ENCODE assay signal across 8 cellular contexts in the genomic region with DNA sequence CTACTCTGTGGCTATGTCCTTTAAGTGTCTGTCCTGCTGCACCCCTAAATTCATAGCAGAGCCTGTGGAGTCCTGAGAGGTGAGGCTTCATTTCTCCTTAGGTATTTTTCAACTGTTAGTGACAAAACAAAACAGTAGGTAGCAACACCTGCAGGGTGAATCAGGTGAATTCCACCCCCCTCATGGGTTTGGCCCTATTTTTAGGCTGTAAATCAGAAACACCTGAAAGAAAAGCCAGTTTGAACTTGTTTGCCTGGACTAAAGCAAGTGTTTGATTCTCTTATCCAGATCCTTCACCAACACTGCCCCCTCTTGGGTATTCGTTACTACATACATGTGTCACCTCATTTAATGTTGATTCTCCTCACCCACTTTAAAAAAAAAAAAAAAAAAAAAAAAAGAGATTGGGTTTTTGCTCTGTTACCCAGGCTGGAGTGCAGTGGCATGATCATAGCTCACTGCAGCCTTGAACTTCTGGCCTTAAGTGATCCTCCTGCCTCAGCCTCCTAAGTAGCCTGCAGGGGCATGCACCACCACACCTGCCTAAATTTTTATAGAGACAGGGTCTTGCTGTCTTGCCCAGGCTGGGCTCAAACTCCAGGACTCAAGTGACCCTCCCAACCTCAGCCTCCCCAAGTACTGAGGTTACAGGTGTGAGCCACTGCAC. TPM values are rescaled to one million over a fixed set of nuclear protein-coding genes. Genes with fewer than 3 reads are reported as not detected.
DNase-seq lines count a peak whose midpoint lies in the region; ATAC-seq and TF ChIP-seq lines count a peak whose summit lies in the region.

No MANE protein-coding gene starts in this region.

- peak; percentile 55 for TF ChIP-seq CTCF in psoas muscle (IDR thresholded peaks at IDR 0.05)

- no peaks in the 10 kb centered on the region for H3K27me3 ChIP-seq in psoas muscle (ENCODE audit: insufficient read depth in 3 of 3, low read length in 2 of 3)

- peak; percentile 63 for DNase-seq in A172 (ENCODE audit: low spot score)
- peak; percentile 27 for DNase-seq in GDM1 (lab: John Stamatoyannopoulos, UW)
- peak; percentile 24 for DNase-seq in NCI-H510A (lab: John Stamatoyannopoulos, UW)
- DNase-seq in activated CD4-positive, alpha-beta T cell treated with anti-CD3 and anti-CD28 coated beads, Interleukin-2, amount 50 U/mL, for 1 hour: peak; percentile 23
- DNase-seq in fibroblast of peridontal ligament (ENCODE audit: extremely low read depth): peak; percentile 88
- DNase-seq in psoas muscle: no peak

- intact Hi-C loops in psoas muscle (cut with DNase I): no loop called here

- H3K4me3 ChIP-seq in psoas muscle: no peak overlapping the region

- no peaks in the 10 kb centered on the region for H3K4me1 ChIP-seq in psoas muscle

- WGBS in psoas muscle, 3 donors: 4 to 18% (median 6%) methylated on average over 1 of the region's 1 CpG

- H3K36me3 ChIP-seq in psoas muscle (ENCODE audit: insufficient read depth in 1 of 2, low read depth in 1 of 2): no peaks in the 10 kb centered on the region

- H3K27ac ChIP-seq in psoas muscle: peak overlapping the region; percentile 38

- ATAC-seq in HG03108 (IDR thresholded peaks at IDR 0.05; ENCODE audit: unreplicated experiment) (peak; percentile 56), psoas muscle (peak; percentile 84 to 98 (median 91)), GM19467 (IDR thresholded peaks at IDR 0.05; ENCODE audit: unreplicated experiment) (no peak)

- H3K9me3 ChIP-seq in psoas muscle: no peaks in the 10 kb centered on the region

RNA-seq across cellular contexts. Expression of a gene that starts 10.3 kb away (rescaled TPM):
- not detected in 2 replicates for total RNA-seq in A172 (2014; rRNA removed; shearing (Covaris generic))
- not detected for total RNA-seq in psoas muscle
- polyA plus RNA-seq in psoas muscle: not detected

RNA-seq across cellular contexts. Expression of a gene that starts 18.5 kb away (rescaled TPM):
- 9.5 and 11.9 TPM in 2 replicates for total RNA-seq in A172 (2014; rRNA removed; shearing (Covaris generic))
- 10 to 100 TPM in 2 of 4 donors, 1 to 10 TPM in 2; 7.4 to 15.1 (median 11.0) TPM for total RNA-seq in psoas muscle
- 10 to 100 TPM in 1 of 3 donors, 1 to 10 TPM in 2; 4.3 to 13.9 (median 7.9) TPM for polyA plus RNA-seq in psoas muscle

Comparison
In these comparisons a context has a peak if more than half of its experiments do, and no peak if none do; other contexts are left out.
1. DNase-seq: peak in A172 (single experiment), GDM1 (single experiment), NCI-H510A (single experiment), activated CD4-positive, alpha-beta T cell treated with anti-CD3 and anti-CD28 coated beads, Interleukin-2, amount 50 U/mL, for 1 hour (single experiment) and fibroblast of peridontal ligament (single experiment); none in psoas muscle (0 of 2).